21 cellular contexts compared by ENCODE assay signal in the genomic region with DNA sequence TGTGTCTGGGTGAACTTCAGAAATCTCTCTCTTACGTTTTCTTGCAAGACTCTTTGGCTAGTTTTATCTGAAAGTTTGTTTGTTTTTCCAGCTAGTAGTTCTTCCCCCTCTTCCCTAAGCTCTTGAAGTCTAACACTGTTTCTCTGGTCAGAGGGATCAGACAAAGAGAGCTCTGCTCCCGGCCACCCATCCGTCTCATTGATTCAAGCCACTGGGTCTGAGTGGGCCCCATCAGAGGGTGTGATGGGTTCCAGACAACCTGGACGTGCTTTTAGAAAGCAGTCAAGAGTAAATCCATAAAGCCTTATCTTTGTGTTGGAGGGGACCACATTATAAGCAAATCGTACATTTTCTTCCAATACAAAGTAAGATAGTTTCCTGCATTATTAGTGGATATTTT.
"Had no signal": no experiment of that assay in that cellular context is flagged by ENCODE, and none has a peak within 500 bp of the region (broad histone marks: within the 10 kb centered on the region; RNA-seq: fewer than 3 reads in every experiment).

No MANE protein-coding gene starts in this region.

- FAIRE-seq: kidney, small intestine, TTC549 had no signal

- H3K4me3 Mint-ChIP-seq: activated naive CD8-positive, alpha-beta T cell; activated T-helper 17 cell treated with anti-CD3 and anti-CD28 coated beads, Interleukin-2, amount 50 U/mL, for 72 hours; natural killer cell; stimulated activated memory B cell treated with anti-CD40 and anti-IgM and Interleukin-4, amounts not matched to agents 10 μg/mL and 1 μg/mL and 100 μg/mL, for 72 hours; T-helper 2 cell treated with Interferon-gamma antibody and Interleukin-4, amounts not matched to agents 5 μg/mL and 100 μg/mL, for 36 hours had no signal

- H3K36me3 ChIP-seq: breast epithelium, heart right ventricle, transverse colon, uterus had no signal

- H3K27ac ChIP-seq: breast epithelium, coronary artery, epithelial cell of prostate, heart right ventricle, transverse colon, uterus had no signal

- H3K27ac Mint-ChIP-seq: activated naive CD8-positive, alpha-beta T cell; activated T-helper 17 cell treated with anti-CD3 and anti-CD28 coated beads, Interleukin-2, amount 50 U/mL, for 72 hours; natural killer cell; stimulated activated memory B cell treated with anti-CD40 and anti-IgM and Interleukin-4, amounts not matched to agents 10 μg/mL and 1 μg/mL and 100 μg/mL, for 72 hours; T-helper 2 cell treated with Interferon-gamma antibody and Interleukin-4, amounts not matched to agents 5 μg/mL and 100 μg/mL, for 36 hours had no signal

- ATAC-seq: activated T-helper 17 cell treated with anti-CD3 and anti-CD28 coated beads, Interleukin-2, amount 50 U/mL, for 72 hours; heart right ventricle; left lobe of liver; natural killer cell; sciatic nerve; stimulated activated memory B cell treated with anti-CD40 and anti-IgM and Interleukin-4, amounts not matched to agents 10 μg/mL and 1 μg/mL and 100 μg/mL, for 72 hours had no signal

- H3K27me3 Mint-ChIP-seq: stimulated activated memory B cell treated with anti-CD40 and anti-IgM and Interleukin-4, amounts not matched to agents 10 μg/mL and 1 μg/mL and 100 μg/mL, for 72 hours had no signal

- H3K36me3 Mint-ChIP-seq: activated naive CD8-positive, alpha-beta T cell; natural killer cell had no signal

- DNase-seq: activated T-cell treated with anti-CD3 and anti-CD28 coated beads, Interleukin-2, amount 50 U/mL, for 1 hour; heart right ventricle; kidney; midbrain; natural killer cell; occipital lobe; small intestine; stimulated activated CD4-positive, alpha-beta T cell treated with anti-CD3 and anti-CD28 coated beads, Interleukin-15, amount 100 ng/mL, for 24 hours; transverse colon; uterus had no signal

- H3K4me1 ChIP-seq: breast epithelium, heart right ventricle, transverse colon, uterus had no signal

- H3K9me3 ChIP-seq: breast epithelium, heart right ventricle, transverse colon, uterus had no signal

- H3K9me3 Mint-ChIP-seq: activated T-helper 17 cell treated with anti-CD3 and anti-CD28 coated beads, Interleukin-2, amount 50 U/mL, for 72 hours; natural killer cell; T-helper 2 cell treated with Interferon-gamma antibody and Interleukin-4, amounts not matched to agents 5 μg/mL and 100 μg/mL, for 36 hours had no signal

- H3K27me3 ChIP-seq: breast epithelium, transverse colon, uterus had no signal

- H3K4me1 Mint-ChIP-seq: activated T-helper 17 cell treated with anti-CD3 and anti-CD28 coated beads, Interleukin-2, amount 50 U/mL, for 72 hours; natural killer cell had no signal

- H3K4me3 ChIP-seq: breast epithelium, coronary artery, heart right ventricle, lung, transverse colon, uterus had no signal
